Comparison of ENCODE assay signal across 21 cellular contexts in the genomic region with DNA sequence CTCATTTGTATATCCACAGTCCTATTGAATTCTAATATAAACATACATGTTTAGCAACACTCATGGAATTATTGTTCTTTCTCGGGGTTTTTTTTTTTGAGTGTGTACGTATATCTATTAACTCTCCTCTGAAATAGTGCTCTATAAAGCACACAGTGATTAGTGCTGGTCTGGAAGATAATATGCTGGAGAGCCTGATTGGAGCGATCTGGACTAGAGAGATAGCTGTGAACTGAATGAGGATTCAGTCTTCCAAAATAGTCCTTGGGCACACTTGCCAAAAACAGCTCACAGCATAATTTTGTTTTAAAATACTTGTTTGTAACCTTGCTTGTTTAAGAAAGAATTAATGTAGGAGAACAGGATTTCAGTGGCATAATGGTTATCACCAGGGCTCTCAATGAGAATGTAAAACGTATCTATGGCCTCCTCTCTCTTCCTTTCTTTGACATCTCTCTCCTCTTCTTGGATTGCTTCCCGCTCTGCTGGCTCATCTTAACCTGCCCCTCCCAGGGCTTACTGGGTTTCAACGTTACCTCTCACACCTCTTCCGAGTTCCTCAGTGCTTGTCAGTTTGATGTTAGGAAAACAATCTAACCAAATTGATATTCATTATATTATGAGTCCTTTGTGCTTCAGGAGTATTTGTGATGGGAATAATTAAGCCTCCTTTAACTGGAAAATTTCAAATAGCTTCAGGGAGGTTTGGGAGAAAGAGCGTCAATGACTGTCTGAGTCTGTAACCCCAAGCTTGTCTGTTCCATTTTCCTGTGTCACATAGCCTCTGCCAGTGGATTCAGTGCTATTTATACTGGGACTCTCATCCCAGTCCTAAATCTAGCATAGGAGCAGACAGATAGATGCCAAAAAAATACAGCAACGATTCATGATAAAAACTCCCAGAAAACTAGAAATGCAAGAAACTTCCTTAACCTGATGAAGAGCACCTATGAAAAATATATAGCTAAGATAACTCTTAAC.
"Had no signal": no experiment of that assay in that cellular context is flagged by ENCODE, and none has a peak within 500 bp of the region (broad histone marks: within the 10 kb centered on the region; RNA-seq: fewer than 3 reads in every experiment).

No MANE protein-coding gene starts in this region.

- H3K36me3 Mint-ChIP-seq: activated naive CD8-positive, alpha-beta T cell treated with anti-CD3 and anti-CD28 coated beads, Interleukin-2, amount 10 ng/mL, durations not matched to agents 7 days and 5 days; mesothelial cell of epicardium; naive thymus-derived CD8-positive, alpha-beta T cell; neural progenitor cell had no signal

- DNase-seq: activated CD4-positive, alpha-beta T cell treated with anti-CD3 and anti-CD28 coated beads, Interleukin-2, amount 50 U/mL, for 4 hours; activated CD8-positive, alpha-beta memory T cell treated with anti-CD3 and anti-CD28 coated beads for 24 hours; activated naive CD4-positive, alpha-beta T cell treated with Interleukin-2 at 50 U/mL for 16 hours; activated naive CD8-positive, alpha-beta T cell treated with anti-CD3 and anti-CD28 coated beads, Interleukin-2, amount 10 ng/mL, durations not matched to agents 7 days and 5 days; activated T-cell treated with anti-CD3 and anti-CD28 coated beads, Interleukin-2, amount 50 U/mL, for 48 hours; amniotic stem cell; cerebellar nuclear complex; esophagus squamous epithelium; kidney; naive thymus-derived CD8-positive, alpha-beta T cell; stimulated activated CD4-positive, alpha-beta T cell treated with anti-CD3 and anti-CD28 coated beads, Interleukin-12 subunit alpha, Interleukin-12 subunit beta, amount 100 ng/mL, for 4 hours; stimulated activated CD4-positive, alpha-beta T cell treated with anti-CD3 and anti-CD28 coated beads, Interleukin-4, amount 100 ng/mL, for 4 hours; stimulated activated naive CD8-positive, alpha-beta T cell treated with anti-CD3 and anti-CD28 coated beads, Interleukin-15, Interleukin-2, amounts not matched to agents 100 U/mL and 50 U/mL, for 24 hours; T-helper 1 cell; T-helper 9 cell; thyroid gland; upper lobe of right lung had no signal

- H3K4me2 ChIP-seq: neural progenitor cell had no signal

- H3K27ac ChIP-seq: coronary artery, esophagus squamous epithelium, neural progenitor cell, thyroid gland, upper lobe of right lung had no signal

- H3K27ac Mint-ChIP-seq: activated naive CD8-positive, alpha-beta T cell treated with anti-CD3 and anti-CD28 coated beads, Interleukin-2, amount 10 ng/mL, durations not matched to agents 7 days and 5 days; mesothelial cell of epicardium; naive thymus-derived CD8-positive, alpha-beta T cell; neural progenitor cell had no signal

- H3K4me1 Mint-ChIP-seq: mesothelial cell of epicardium had no signal

- H3K36me3 ChIP-seq: esophagus squamous epithelium, neural progenitor cell, thyroid gland, upper lobe of right lung had no signal

- H3K4me3 ChIP-seq: coronary artery, esophagus squamous epithelium, neural progenitor cell, thyroid gland, upper lobe of right lung had no signal

- H3K27me3 ChIP-seq: neural progenitor cell, thyroid gland, upper lobe of right lung had no signal

- H3K4me3 Mint-ChIP-seq: activated naive CD8-positive, alpha-beta T cell treated with anti-CD3 and anti-CD28 coated beads, Interleukin-2, amount 10 ng/mL, durations not matched to agents 7 days and 5 days; mesothelial cell of epicardium; naive thymus-derived CD8-positive, alpha-beta T cell; neural progenitor cell had no signal

- H3K9ac ChIP-seq: neural progenitor cell had no signal

- H2AFZ ChIP-seq: neural progenitor cell had no signal

- H3K4me1 ChIP-seq: upper lobe of right lung had no signal

- ATAC-seq: left lobe of liver; naive thymus-derived CD8-positive, alpha-beta T cell; stimulated activated naive CD8-positive, alpha-beta T cell treated with anti-CD3 and anti-CD28 coated beads, Interleukin-15, Interleukin-2, amounts not matched to agents 100 U/mL and 50 U/mL, for 24 hours; upper lobe of right lung had no signal

- H3K9me3 Mint-ChIP-seq: activated naive CD8-positive, alpha-beta T cell treated with anti-CD3 and anti-CD28 coated beads, Interleukin-2, amount 10 ng/mL, durations not matched to agents 7 days and 5 days; mesothelial cell of epicardium; naive thymus-derived CD8-positive, alpha-beta T cell; neural progenitor cell had no signal

- H3K9me3 ChIP-seq: esophagus squamous epithelium, thyroid gland, upper lobe of right lung had no signal
